25 cellular contexts compared by ENCODE assay signal in genomic region chr11:5547982-5548381, GRCh38. TPM values are rescaled to one million over a fixed set of nuclear protein-coding genes. Genes with fewer than 3 reads are reported as not detected.
A peak's percentile ranks its signal among the peaks of the same experiment; 100 is the strongest.
DNase-seq lines count a peak whose midpoint lies in the region; ATAC-seq and TF ChIP-seq lines count a peak whose summit lies in the region.
"Had no signal": no experiment of that assay in that cellular context is flagged by ENCODE, and none has a peak within 500 bp of the region (broad histone marks: within the 10 kb centered on the region; RNA-seq: fewer than 3 reads in every experiment).

No MANE protein-coding gene starts in this region.

- ATAC-seq in GM18511 (IDR thresholded peaks at IDR 0.05; ENCODE audit: unreplicated experiment) (peak; percentile 71), GM19463 (IDR thresholded peaks at IDR 0.05; ENCODE audit: unreplicated experiment) (peak; percentile 65), HG02763 (IDR thresholded peaks at IDR 0.05; ENCODE audit: unreplicated experiment) (peak; percentile 52), HG03354 (IDR thresholded peaks at IDR 0.05; ENCODE audit: poor library complexity, severe bottlenecking, unreplicated experiment) (peak; percentile 78), PC-3 (no peak), HG03045 (IDR thresholded peaks at IDR 0.05; ENCODE audit: unreplicated experiment) (no peak)
- ATAC-seq: activated T-helper 17 cell treated with anti-CD3 and anti-CD28 coated beads, Interleukin-2, amount 50 U/mL, for 72 hours; HCT116; heart right ventricle; lower lobe of right lung; T-cell had no signal

- H3K4me1 ChIP-seq in PC-3 (ENCODE audit: insufficient read depth, low read length) = peaks cover 12% of the 10 kb centered on the region
- H3K4me1 ChIP-seq: Caco-2, heart right ventricle, lower lobe of right lung, uterus had no signal

- H3K4me2 ChIP-seq in PC-3 (ENCODE audit: low read length) = no peak overlapping the region

- no peak overlapping the region for H3K9ac ChIP-seq in PC-3 (ENCODE audit: low read length)

- H3K4me3 ChIP-seq in PC-3 (ENCODE audit: low read length) = no peak overlapping the region
- H3K4me3 ChIP-seq: coronary artery, heart right ventricle, lower lobe of right lung, uterus had no signal

- no peak overlapping the region for H3K27ac ChIP-seq in PC-3 (ENCODE audit: low read length)
- H3K27ac ChIP-seq: coronary artery, heart right ventricle, lower lobe of right lung, neutrophil, uterus had no signal

- no TSS peak for BruUV-seq in PC-3 (replicated peaks; lab: Mats Ljungman, UMichigan)

- no peaks in the 10 kb centered on the region for H3K36me3 ChIP-seq in PC-3 (ENCODE audit: low read depth, low read length)
- H3K36me3 ChIP-seq: heart right ventricle, lower lobe of right lung, neutrophil, uterus had no signal

- CTCF ChIA-PET in PC-3 (lab: Charles Lee) = no interaction called here

- intact Hi-C loops in PC-3 (cut with micrococcal nuclease) = no loop called here

- H4K20me1 ChIP-seq in PC-3 (ENCODE audit: low read length) = no peaks in the 10 kb centered on the region

- POLR2A ChIA-PET in PC-3 (lab: Charles Lee; ENCODE audit: unreplicated experiment) = no interaction called here

- H3K9me2 ChIP-seq in PC-3 (replicated peaks; ENCODE audit: low read length) = no peaks in the 10 kb centered on the region

- DNase-seq in activated naive CD4-positive, alpha-beta T cell treated with anti-CD3 and anti-CD28 coated beads, Interleukin-2, amount 50 U/mL, for 16 hours = no peak
- no peak for DNase-seq in PC-3
- no peak for DNase-seq in DMS79 (lab: John Stamatoyannopoulos, UW)
- DNase-seq: 8988T; activated CD4-positive, alpha-beta T cell treated with anti-CD3 and anti-CD28 coated beads, Interleukin-2, amount 10 ng/mL, durations not matched to agents 24 days and 14 days; Caco-2; heart right ventricle; lower lobe of right lung; NCI-H1048; NCI-H2081; NCI-H510A; SHP77; T-cell; uterus had no signal

- H3F3A ChIP-seq in PC-3 (ENCODE audit: low read length, unreplicated experiment) = no peaks in the 10 kb centered on the region

- H3K79me2 ChIP-seq in PC-3 (ENCODE audit: low read length) = no peaks in the 10 kb centered on the region

- peaks cover 15% of the 10 kb centered on the region; the same call in 1 of the 2 replicates for H3K27me3 ChIP-seq in PC-3 (ENCODE audit: low read length)
- H3K27me3 ChIP-seq: heart right ventricle, neutrophil, uterus had no signal

- no peak for TF ChIP-seq CTCF in PC-3 (conservative IDR thresholded peaks at IDR 0.05; ENCODE audit: low read depth, low read length)

- no peak overlapping the region for H2AFZ ChIP-seq in PC-3 (ENCODE audit: low read length)

- no peaks in the 10 kb centered on the region for H3K9me3 ChIP-seq in PC-3 (ENCODE audit: low read length)
- H3K9me3 ChIP-seq: Caco-2, heart right ventricle, lower lobe of right lung, neutrophil, uterus had no signal

RNA-seq across cellular contexts. Expression of gene OR52H1, which starts 0.4 kb away (rescaled TPM):
- not detected in 2 replicates for total RNA-seq in PC-3 (2014; rRNA removed)
- total RNA-seq: activated CD4-positive, alpha-beta T cell treated with anti-CD3 and anti-CD28 coated beads, Interleukin-2, amount 10 ng/mL, durations not matched to agents 24 days and 14 days; Caco-2; heart right ventricle; HT1080 had no signal

RNA-seq across cellular contexts. Expression of gene UBQLNL, which starts 31.5 kb away (rescaled TPM):
- not detected in 2 replicates for total RNA-seq in PC-3 (2014; rRNA removed)
- total RNA-seq: activated CD4-positive, alpha-beta T cell treated with anti-CD3 and anti-CD28 coated beads, Interleukin-2, amount 10 ng/mL, durations not matched to agents 24 days and 14 days; Caco-2; HT1080 had no signal

RNA-seq across cellular contexts. Expression of gene OR52B6, which starts 32.7 kb away (rescaled TPM):
- total RNA-seq in PC-3 (2014; rRNA removed) = not detected in 2 replicates
- total RNA-seq: activated CD4-positive, alpha-beta T cell treated with anti-CD3 and anti-CD28 coated beads, Interleukin-2, amount 10 ng/mL, durations not matched to agents 24 days and 14 days; activated T-helper 17 cell treated with anti-CD3 and anti-CD28 coated beads, Interleukin-2, amount 50 U/mL, for 72 hours; B cell; Caco-2; heart right ventricle; HT1080; lower lobe of right lung; T-cell; uterus had no signal

RNA-seq across cellular contexts. Expression of gene UBQLN3, which starts 38.2 kb away (rescaled TPM):
- not detected in 2 replicates for total RNA-seq in PC-3 (2014; rRNA removed)
- total RNA-seq: activated CD4-positive, alpha-beta T cell treated with anti-CD3 and anti-CD28 coated beads, Interleukin-2, amount 10 ng/mL, durations not matched to agents 24 days and 14 days; Caco-2; HT1080 had no signal

RNA-seq across cellular contexts. Expression of gene TRIM6, which starts 48.5 kb away (rescaled TPM):
- total RNA-seq in PC-3 (2014; rRNA removed) = 10.1 and 12.6 TPM in 2 replicates

Comparison
In these comparisons a context has a peak if more than half of its experiments do, and no peak if none do; other contexts are left out.
1. ATAC-seq: peak in GM18511 (single experiment), GM19463 (single experiment), HG02763 (single experiment) and HG03354 (single experiment); none in PC-3 (single experiment) and HG03045 (single experiment).